Comparison of ENCODE assay signal across 8 cellular contexts in genomic region chr4:1726146-1726934, GRCh38. TPM values are rescaled to one million over a fixed set of nuclear protein-coding genes. Genes with fewer than 3 reads are reported as not detected.
A peak's percentile ranks its signal among the peaks of the same experiment; 100 is the strongest.
DNase-seq lines count a peak whose midpoint lies in the region; ATAC-seq and TF ChIP-seq lines count a peak whose summit lies in the region.

No MANE protein-coding gene starts in this region.

- H3K27ac ChIP-seq in cardiac muscle cell (no peak overlapping the region), vagina (peak overlapping the region; percentile 24)

- peak; percentile 34 for DNase-seq in NCI-H1105 treated with DMSO at 0.1 percent for 48 hours (lab: John Stamatoyannopoulos, UW)
- peak; percentile 76 to 92 (median 84) for DNase-seq in T-helper 1 cell
- peak; percentile 79 for DNase-seq in activated naive CD8-positive, alpha-beta T cell treated with anti-CD3 and anti-CD28 coated beads, Interleukin-2, amount 50 U/mL, for 16 hours (ENCODE audit: low read depth, low spot score)
- DNase-seq in cardiac muscle cell (ENCODE audit: low read depth in 1 of 2, low spot score in 1 of 2): peak; percentile 85 to 88
- DNase-seq in putamen (ENCODE audit: low spot score): peak; percentile 84
- DNase-seq in vagina (ENCODE audit: extremely low spot score in 2 of 2): no peak

- H3K9me3 ChIP-seq in cardiac muscle cell (ENCODE audit: low read depth) (no peaks in the 10 kb centered on the region), vagina (no peaks in the 10 kb centered on the region)

- H3K4me3 ChIP-seq in GM12875 (ENCODE audit: low read depth, low read length) (no peak overlapping the region), cardiac muscle cell (no peak overlapping the region), vagina (no peak overlapping the region)

- H3K27me3 ChIP-seq in cardiac muscle cell (no peaks in the 10 kb centered on the region), vagina (no peaks in the 10 kb centered on the region)

- H3K4me1 ChIP-seq in cardiac muscle cell (ENCODE audit: low read depth) (no peaks in the 10 kb centered on the region), vagina (peaks cover 33% of the 10 kb centered on the region)

- no peak for TF ChIP-seq POLR2A in vagina (IDR thresholded peaks at IDR 0.05)

- H3K36me3 ChIP-seq in cardiac muscle cell (peaks cover 13% of the 10 kb centered on the region), vagina (no peaks in the 10 kb centered on the region)

- ATAC-seq in HG03378 (IDR thresholded peaks at IDR 0.05; ENCODE audit: unreplicated experiment): no peak

- intact Hi-C loops in vagina (cut with DNase I): loop anchor here (2.0 kb wide), 1 partner anchor 28 kb away; no protein-coding TSS in a partner anchor

- TF ChIP-seq CTCF in GM12875 (IDR thresholded peaks at IDR 0.05; ENCODE audit: borderline replicate concordance, insufficient read depth, low read depth, low read length) (peak; percentile 92), cardiac muscle cell (IDR thresholded peaks at IDR 0.05; ENCODE audit: low read depth, low read length) (peak; percentile 98), vagina (IDR thresholded peaks at IDR 0.05) (peak; percentile 87 to 90 (median 89))

RNA-seq across cellular contexts. Expression of gene TACC3, which starts 5.0 kb away (rescaled TPM):
- total RNA-seq in cardiac muscle cell: 14.4 and 78.2 TPM in 2 replicates
- 18.1 and 73.1 TPM in 2 replicates for polyA plus RNA-seq in cardiac muscle cell
- total RNA-seq in vagina: 16.0 TPM

RNA-seq across cellular contexts. Expression of gene TMEM129, which starts 5.2 kb away (rescaled TPM):
- total RNA-seq in cardiac muscle cell (174 and 175 TPM in 2 replicates), vagina (50.6 TPM)
- polyA plus RNA-seq in cardiac muscle cell: 124 and 137 TPM in 2 replicates

RNA-seq across cellular contexts. Expression of gene SLBP, which starts 14.2 kb away (rescaled TPM):
- total RNA-seq in cardiac muscle cell (39.9 and 63.3 TPM in 2 replicates), vagina (49.6 TPM)
- 62.0 TPM in 2 replicates for polyA plus RNA-seq in cardiac muscle cell

RNA-seq across cellular contexts. Expression of gene FAM53A, which starts 42.2 kb away (rescaled TPM):
- 7.1 and 11.8 TPM in 2 replicates for total RNA-seq in cardiac muscle cell
- 7.1 and 11.4 TPM in 2 replicates for polyA plus RNA-seq in cardiac muscle cell
- total RNA-seq in vagina: 13.8 TPM

Comparison
In these comparisons a context has a peak if more than half of its experiments do, and no peak if none do; other contexts are left out.
1. DNase-seq: peak in NCI-H1105 treated with DMSO at 0.1 percent for 48 hours (single experiment), T-helper 1 cell (5 of 5), activated naive CD8-positive, alpha-beta T cell treated with anti-CD3 and anti-CD28 coated beads, Interleukin-2, amount 50 U/mL, for 16 hours (single experiment), cardiac muscle cell (2 of 2) and putamen (single experiment); none in vagina (0 of 2).
2. Peak in every context shown above with its lines, with median percentiles within 50 percentile points of each other: CTCF ChIP-seq.